ENCODE assay signal across 12 cellular contexts in the genomic region with DNA sequence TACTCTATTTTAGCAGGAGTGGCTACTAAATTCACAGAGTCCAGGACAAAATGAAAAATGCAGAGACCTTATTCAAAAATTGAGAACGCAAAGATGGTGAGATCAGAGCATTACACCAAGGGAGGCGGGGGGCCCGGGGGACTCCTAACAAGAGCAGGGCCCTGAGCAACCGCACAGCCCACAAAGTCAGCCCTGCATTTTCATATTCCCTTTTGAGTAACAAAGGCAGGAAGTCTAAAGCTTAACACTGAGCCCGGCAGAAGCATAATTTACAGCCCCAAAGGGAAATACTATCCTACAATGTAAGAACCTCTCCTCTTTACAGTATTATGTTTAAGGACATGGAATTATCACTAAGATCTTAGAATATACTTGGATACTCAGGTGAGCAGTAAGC.
A peak's percentile ranks its signal among the peaks of the same experiment; 100 is the strongest.
DNase-seq lines count a peak whose midpoint lies in the region; ATAC-seq and TF ChIP-seq lines count a peak whose summit lies in the region.
"Had no signal": no experiment of that assay in that cellular context is flagged by ENCODE, and none has a peak within 500 bp of the region (broad histone marks: within the 10 kb centered on the region; RNA-seq: fewer than 3 reads in every experiment).

No MANE protein-coding gene starts in this region.

- peaks cover 3 to 4% of the 10 kb centered on the region in 2 donors for H3K36me3 ChIP-seq in body of pancreas (replicated peaks in 1 of 2; ENCODE audit: insufficient read depth in 1 of 2, low read depth in 2 of 2)

- H3K4me1 Mint-ChIP-seq in activated naive CD4-positive, alpha-beta T cell treated with anti-CD3 and anti-CD28 coated beads, Interleukin-2, amount 10 ng/mL, durations not matched to agents 7 days and 5 days, result peaks cover 8% of the 10 kb centered on the region
- peaks cover 67% of the 10 kb centered on the region for H3K4me1 Mint-ChIP-seq in brain
- peaks cover 24 to 42% of the 10 kb centered on the region in 2 donors for H3K4me1 Mint-ChIP-seq in stimulated activated naive B cell treated with anti-CD40 and anti-IgM and Interleukin-4, amounts not matched to agents 10 μg/mL and 1 μg/mL and 100 μg/mL, for 72 hours

- no peaks in the 10 kb centered on the region for H3K4me1 ChIP-seq in body of pancreas

- WGBS in body of pancreas, 2 donors, result 71 to 92% methylated on average over 5 of the region's 5 CpGs

- H3K4me3 ChIP-seq in body of pancreas, result no peak overlapping the region
- H3K4me3 ChIP-seq: smooth muscle cell had no signal

- ATAC-seq in HG03280 (IDR thresholded peaks at IDR 0.05; ENCODE audit: unreplicated experiment) (peak; percentile 56), body of pancreas (no peak)
- peak; percentile 76 to 85 for ATAC-seq in stimulated activated naive B cell treated with anti-CD40 and anti-IgM and Interleukin-4, amounts not matched to agents 10 μg/mL and 1 μg/mL and 100 μg/mL, for 72 hours (replicated peaks)

- DNase-seq in activated naive CD4-positive, alpha-beta T cell treated with anti-CD3 and anti-CD28 coated beads, Interleukin-2, amount 10 ng/mL, durations not matched to agents 7 days and 5 days, result peak; percentile 27
- DNase-seq in activated naive CD4-positive, alpha-beta T cell treated with anti-CD3 and anti-CD28 coated beads, Interleukin-2, amount 50 U/mL, for 16 hours, result no peak
- DNase-seq in stimulated activated naive B cell treated with anti-CD40 and anti-IgM and Interleukin-4, amounts not matched to agents 10 μg/mL and 1 μg/mL and 100 μg/mL, for 72 hours, result no peak
- DNase-seq in NCI-H446 (lab: John Stamatoyannopoulos, UW) (no peak), NCI-H82 (lab: John Stamatoyannopoulos, UW) (no peak), body of pancreas (no peak)
- DNase-seq: amniotic stem cell, NCI-H187, RPMI8226 had no signal

- H3K9me3 Mint-ChIP-seq in activated naive CD4-positive, alpha-beta T cell treated with anti-CD3 and anti-CD28 coated beads, Interleukin-2, amount 10 ng/mL, durations not matched to agents 7 days and 5 days, result no peaks in the 10 kb centered on the region
- no peaks in the 10 kb centered on the region for H3K9me3 Mint-ChIP-seq in brain
- no peaks in the 10 kb centered on the region for H3K9me3 Mint-ChIP-seq in stimulated activated naive B cell treated with anti-CD40 and anti-IgM and Interleukin-4, amounts not matched to agents 10 μg/mL and 1 μg/mL and 100 μg/mL, for 72 hours

- intact Hi-C loops in body of pancreas (cut with DNase I), result no loop called here

- TF ChIP-seq CTCF in brain (conservative IDR thresholded peaks at IDR 0.05) (no peak), body of pancreas (IDR thresholded peaks at IDR 0.05) (no peak)

- no peak for TF ChIP-seq POLR2A in body of pancreas (IDR thresholded peaks at IDR 0.05)

- CTCF ChIA-PET in activated naive CD4-positive, alpha-beta T cell treated with anti-CD3 and anti-CD28 coated beads, Interleukin-2, amount 10 ng/mL, durations not matched to agents 7 days and 5 days (lab: Charles Lee), result no interaction called here

- peaks cover 0 to 4% (median 0%) of the 10 kb centered on the region in 3 donors for H3K9me3 ChIP-seq in body of pancreas

- no peak overlapping the region for H3K27ac Mint-ChIP-seq in activated naive CD4-positive, alpha-beta T cell treated with anti-CD3 and anti-CD28 coated beads, Interleukin-2, amount 10 ng/mL, durations not matched to agents 7 days and 5 days
- peak overlapping the region in 3 of 5 experiments; percentile 18 to 87 (median 74) for H3K27ac Mint-ChIP-seq in brain
- H3K27ac Mint-ChIP-seq in stimulated activated naive B cell treated with anti-CD40 and anti-IgM and Interleukin-4, amounts not matched to agents 10 μg/mL and 1 μg/mL and 100 μg/mL, for 72 hours, result peak overlapping the region; percentile 42

- no peaks in the 10 kb centered on the region for H3K27me3 ChIP-seq in body of pancreas

- no peaks in the 10 kb centered on the region for H3K27me3 Mint-ChIP-seq in activated naive CD4-positive, alpha-beta T cell treated with anti-CD3 and anti-CD28 coated beads, Interleukin-2, amount 10 ng/mL, durations not matched to agents 7 days and 5 days
- peaks cover 4% of the 10 kb centered on the region for H3K27me3 Mint-ChIP-seq in brain
- H3K27me3 Mint-ChIP-seq in stimulated activated naive B cell treated with anti-CD40 and anti-IgM and Interleukin-4, amounts not matched to agents 10 μg/mL and 1 μg/mL and 100 μg/mL, for 72 hours, result no peaks in the 10 kb centered on the region

- no peak overlapping the region for H3K4me3 Mint-ChIP-seq in activated naive CD4-positive, alpha-beta T cell treated with anti-CD3 and anti-CD28 coated beads, Interleukin-2, amount 10 ng/mL, durations not matched to agents 7 days and 5 days
- peak overlapping the region in 2 of 5 experiments; percentile 15 to 52 for H3K4me3 Mint-ChIP-seq in brain
- H3K4me3 Mint-ChIP-seq in stimulated activated naive B cell treated with anti-CD40 and anti-IgM and Interleukin-4, amounts not matched to agents 10 μg/mL and 1 μg/mL and 100 μg/mL, for 72 hours, result peak overlapping the region in 1 of 2 donors; percentile 13

- H3K36me3 Mint-ChIP-seq in activated naive CD4-positive, alpha-beta T cell treated with anti-CD3 and anti-CD28 coated beads, Interleukin-2, amount 10 ng/mL, durations not matched to agents 7 days and 5 days, result no peaks in the 10 kb centered on the region
- peaks cover 53% of the 10 kb centered on the region for H3K36me3 Mint-ChIP-seq in brain
- H3K36me3 Mint-ChIP-seq in stimulated activated naive B cell treated with anti-CD40 and anti-IgM and Interleukin-4, amounts not matched to agents 10 μg/mL and 1 μg/mL and 100 μg/mL, for 72 hours, result peaks cover 53 to 68% of the 10 kb centered on the region in 2 donors

- H3K27ac ChIP-seq in body of pancreas, result no peak overlapping the region
